Comparison of ENCODE assay signal across 1 cellular context in genomic region chr2:11387100-11387390, GRCh38.
TF ChIP-seq lines count a peak whose summit lies in the region.

No MANE protein-coding gene starts in this region.

TF ChIP-seq in IMR-90, 13 proteins besides CTCF, POLR2A, EP300 and RAD21:
- TF ChIP-seq RFX5 (IDR thresholded peaks at IDR 0.05; ENCODE audit: low read depth, low read length) (no peak), USF2 (IDR thresholded peaks at IDR 0.05; ENCODE audit: low read depth, low read length) (no peak), MAFK (IDR thresholded peaks at IDR 0.05; ENCODE audit: low read depth, low read length) (no peak), MAZ (IDR thresholded peaks at IDR 0.05; ENCODE audit: borderline replicate concordance, low read depth, low read length) (no peak), NFE2L2 (IDR thresholded peaks at IDR 0.05; ENCODE audit: low read depth, low read length) (no peak), BHLHE40 (IDR thresholded peaks at IDR 0.05; ENCODE audit: low read depth, low read length) (no peak), SMC3 (IDR thresholded peaks at IDR 0.05; ENCODE audit: low read depth, low read length) (no peak), FOS (IDR thresholded peaks at IDR 0.05; ENCODE audit: low read depth, low read length) (no peak)
TF ChIP-seq in IMR-90: peak in this region for 0.
